ENCODE assay signal across 20 cellular contexts in genomic region chr5:103218164-103218563, GRCh38. TPM values are rescaled to one million over a fixed set of nuclear protein-coding genes. Genes with fewer than 3 reads are reported as not detected.
DNase-seq lines count a peak whose midpoint lies in the region; ATAC-seq and TF ChIP-seq lines count a peak whose summit lies in the region.
"Had no signal": no experiment of that assay in that cellular context is flagged by ENCODE, and none has a peak within 500 bp of the region (broad histone marks: within the 10 kb centered on the region; RNA-seq: fewer than 3 reads in every experiment).

No MANE protein-coding gene starts in this region.

- TF ChIP-seq EP300 in Ishikawa (IDR thresholded peaks at IDR 0.05; ENCODE audit: borderline replicate concordance) = no peak

- no peak for ATAC-seq in GM18519 (IDR thresholded peaks at IDR 0.05; ENCODE audit: low FRiP score, unreplicated experiment)
- ATAC-seq: activated CD8-positive, alpha-beta T cell treated with anti-CD3 and anti-CD28 coated beads, Interleukin-2, amount 10 ng/mL, durations not matched to agents 7 days and 5 days; activated T-helper 17 cell treated with anti-CD3 and anti-CD28 coated beads, Interleukin-2, amount 50 U/mL, for 72 hours; mucosa of descending colon; Panc1 had no signal

- TF ChIP-seq RAD21 in Ishikawa (IDR thresholded peaks at IDR 0.05; ENCODE audit: low read depth) = no peak

- DNase-seq in A172 (ENCODE audit: low spot score) = peak; percentile 36
- peak; percentile 82 for DNase-seq in dermis blood vessel endothelial cell
- peak; percentile 86 for DNase-seq in kidney tubule cell (ENCODE audit: low spot score)
- DNase-seq in mucosa of gallbladder (ENCODE audit: low spot score) = no peak
- DNase-seq in NCI-H2107 treated with DMSO at 0.1 percent for 48 hours (lab: John Stamatoyannopoulos, UW; ENCODE audit: unreplicated experiment) = no peak
- DNase-seq in NCI-H69 (lab: John Stamatoyannopoulos, UW) = no peak
- DNase-seq: 8988T; activated CD8-positive, alpha-beta T cell treated with anti-CD3 and anti-CD28 coated beads, Interleukin-2, amount 10 ng/mL, durations not matched to agents 7 days and 5 days; aorta; effector CD4-positive, alpha-beta T cell; KG1; mucosa of descending colon; NCI-H1417 treated with DMSO at 0.1 percent for 48 hours; NCI-H524; ovary; substantia nigra had no signal

TF ChIP-seq in Ishikawa, 13 proteins besides CTCF, POLR2A, EP300 and RAD21:
- TF ChIP-seq, protein P1, sequence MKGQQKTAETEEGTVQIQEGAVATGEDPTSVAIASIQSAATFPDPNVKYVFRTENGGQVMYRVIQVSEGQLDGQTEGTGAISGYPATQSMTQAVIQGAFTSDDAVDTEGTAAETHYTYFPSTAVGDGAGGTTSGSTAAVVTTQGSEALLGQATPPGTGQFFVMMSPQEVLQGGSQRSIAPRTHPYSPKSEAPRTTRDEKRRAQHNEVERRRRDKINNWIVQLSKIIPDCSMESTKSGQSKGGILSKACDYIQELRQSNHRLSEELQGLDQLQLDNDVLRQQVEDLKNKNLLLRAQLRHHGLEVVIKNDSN (IDR thresholded peaks at IDR 0.05) = no peak
- TF ChIP-seq CEBPB (IDR thresholded peaks at IDR 0.05) (peak; percentile 23; the same call in 1 of the 2 replicates), TEAD4 (IDR thresholded peaks at IDR 0.05) (peak; percentile 52; the same call in 1 of the 2 replicates), TCF12 (IDR thresholded peaks at IDR 0.05; ENCODE audit: low read depth) (0 out of 2 replicates have a peak, but pooled peaks have one; percentile 18)

RNA-seq across cellular contexts. Expression of gene MACIR, which starts 40.4 kb away (rescaled TPM):
- total RNA-seq in A172 (2014; rRNA removed; shearing (Covaris generic)) = 17.2 and 25.4 TPM in 2 replicates
- 9.4 and 11.9 TPM in 2 replicates for total RNA-seq in dermis blood vessel endothelial cell
- total RNA-seq in mucosa of gallbladder = 13.0 TPM

Comparison
In these comparisons a context has a peak if more than half of its experiments do, and no peak if none do; other contexts are left out.
1. DNase-seq: peak in A172 (single experiment), dermis blood vessel endothelial cell (single experiment) and kidney tubule cell (single experiment); none in mucosa of gallbladder (single experiment), NCI-H2107 treated with DMSO at 0.1 percent for 48 hours (single experiment) and NCI-H69 (single experiment).